ENCODE assay signal across 16 cellular contexts in the genomic region with DNA sequence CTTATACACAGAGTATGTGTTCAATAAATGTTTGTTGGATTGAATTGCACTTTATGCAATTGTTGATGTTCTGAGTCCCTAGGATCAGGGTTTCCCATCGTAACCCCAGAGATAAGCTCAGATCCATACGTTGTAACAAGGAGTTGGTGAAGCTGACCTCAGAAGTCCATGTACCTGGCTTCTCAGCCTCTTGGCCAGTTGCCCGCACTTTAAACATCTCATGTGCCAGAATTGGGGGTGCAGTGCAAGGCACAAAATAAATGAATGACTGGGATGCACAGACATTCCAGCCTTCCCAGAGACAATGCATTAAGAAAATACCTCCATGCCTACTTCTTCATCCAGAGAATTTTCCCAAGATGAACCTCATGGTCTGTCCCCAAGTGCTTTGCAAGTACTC. TPM values are rescaled to one million over a fixed set of nuclear protein-coding genes. Genes with fewer than 3 reads are reported as not detected.
"Had no signal": no experiment of that assay in that cellular context is flagged by ENCODE, and none has a peak within 500 bp of the region (broad histone marks: within the 10 kb centered on the region; RNA-seq: fewer than 3 reads in every experiment).

No MANE protein-coding gene starts in this region.

- H3K4me1 ChIP-seq: adrenal gland, body of pancreas, parathyroid adenoma had no signal

- H3K27me3 ChIP-seq: adrenal gland, body of pancreas, gastrocnemius medialis, heart right ventricle, tibial nerve had no signal

- DNase-seq: activated CD4-positive, alpha-beta memory T cell treated with anti-CD3 and anti-CD28 coated beads, Interleukin-2, amount 10 ng/mL, durations not matched to agents 7 days and 5 days; activated CD4-positive, alpha-beta T cell treated with anti-CD3 and anti-CD28 coated beads for 36 hours; activated naive CD4-positive, alpha-beta T cell treated with anti-CD3 and anti-CD28 coated beads, Interleukin-2, amount 50 U/mL, for 16 hours; activated T-cell treated with anti-CD3 and anti-CD28 coated beads, Interleukin-2, amount 50 U/mL, for 24 hours; adrenal gland; body of pancreas; effector memory CD8-positive, alpha-beta T cell; gastrocnemius medialis; heart right ventricle; left colon; naive thymus-derived CD8-positive, alpha-beta T cell; T-helper 17 cell; WERI-Rb-1 had no signal

- H3K27ac ChIP-seq: adrenal gland, body of pancreas, parathyroid adenoma, WERI-Rb-1 had no signal

- H3K36me3 ChIP-seq: adrenal gland, gastrocnemius medialis, heart right ventricle, tibial nerve, WERI-Rb-1 had no signal

- H3K9me3 ChIP-seq: adrenal gland, body of pancreas, gastrocnemius medialis, tibial nerve had no signal

- H3K9ac ChIP-seq: parathyroid adenoma had no signal

- H3K4me3 ChIP-seq: adrenal gland, body of pancreas, gastrocnemius medialis, heart right ventricle, lung, tibial nerve had no signal

RNA-seq across cellular contexts. Expression of gene SCHIP1, which starts 6.1 kb away (rescaled TPM):
- total RNA-seq: activated CD4-positive, alpha-beta T cell treated with anti-CD3 and anti-CD28 coated beads for 36 hours; naive thymus-derived CD8-positive, alpha-beta T cell; T-helper 17 cell had no signal
